ENCODE assay signal across 8 cellular contexts in genomic region chr2:108597105-108597744, GRCh38.
A peak's percentile ranks its signal among the peaks of the same experiment; 100 is the strongest.
DNase-seq lines count a peak whose midpoint lies in the region; ATAC-seq, FAIRE-seq and TF ChIP-seq lines count a peak whose summit lies in the region.
"Not testable (repeated sequence)": the region's sequence is repeated elsewhere in the genome, so short reads cannot be mapped to it uniquely, and the experiment has no call there.

No MANE protein-coding gene starts in this region.

- POLR2A ChIA-PET in H1 (lab: Charles Lee; ENCODE audit: partially characterized antibody) = not testable (repeated sequence)

- H3K4me3 Mint-ChIP-seq in activated T-cell treated with anti-CD3 and anti-CD28 coated beads, Interleukin-2, amount 50 U/mL, for 72 hours; neural progenitor cell: not testable (repeated sequence)

- H3K79me1 ChIP-seq in H1 (ENCODE audit: low read depth, low read length) = not testable (repeated sequence)

- not testable (repeated sequence) for FAIRE-seq in H1 (lab: Jason Lieb, UNC)

- H2AFZ ChIP-seq in H1 (ENCODE audit: low read length); neural progenitor cell (replicated peaks): not testable (repeated sequence)

- H2AK5ac ChIP-seq in H1 (ENCODE audit: low read depth, low read length) = not testable (repeated sequence)

- peaks cover 46% of the 10 kb centered on the region for H3K4me1 Mint-ChIP-seq in activated T-cell treated with anti-CD3 and anti-CD28 coated beads, Interleukin-2, amount 50 U/mL, for 72 hours (ENCODE audit: low read depth)
- H3K4me1 Mint-ChIP-seq in neural progenitor cell = peaks cover 28% of the 10 kb centered on the region

- in situ Hi-C loops in Caki2 (cut with HindIII; ENCODE audit: low pct_unique_long_range_greater_than_20kb, low sequenced_read_pairs) = not testable (repeated sequence)

- not testable (repeated sequence) for H4K5ac ChIP-seq in H1 (ENCODE audit: insufficient read length, low read depth, low read length)

- not testable (repeated sequence) for H4K91ac ChIP-seq in H1 (replicated peaks; ENCODE audit: insufficient read length, low read length)

- not testable (repeated sequence) for H2BK12ac ChIP-seq in H1 (ENCODE audit: low read depth, low read length)

- H3K23ac ChIP-seq in H1 (ENCODE audit: insufficient read length) = not testable (repeated sequence)

- H3K9me3 ChIP-seq in RWPE2 (ENCODE audit: severe bottlenecking); H1 (ENCODE audit: insufficient read depth in 2 of 2, low read depth in 1 of 2, low read length in 1 of 2); heart right ventricle; neural progenitor cell (ENCODE audit: low read depth); uterus: not testable (repeated sequence)

- H3K4ac ChIP-seq in H1 (replicated peaks; ENCODE audit: insufficient read length, low read depth, low read length) = not testable (repeated sequence)

- H3K36me3 ChIP-seq in RWPE2 (ENCODE audit: low read depth); H1 (ENCODE audit: control insufficient read depth in 2 of 4, insufficient read depth in 4 of 4, low read length in 3 of 4); heart right ventricle; neural progenitor cell; uterus: not testable (repeated sequence)

- not testable (repeated sequence) for H3K14ac ChIP-seq in H1 (ENCODE audit: insufficient read length)

- H2BK5ac ChIP-seq in H1 (ENCODE audit: low read depth, low read length) = not testable (repeated sequence)

- not testable (repeated sequence) for TF ChIP-seq EP300 in H1 (IDR thresholded peaks at IDR 0.05; ENCODE audit: borderline replicate concordance in 1 of 2, low read depth in 2 of 2, low read length in 2 of 2)

- WGBS in H1 (ENCODE audit: extremely low coverage in 1 of 2, insufficient coverage in 1 of 2, insufficient read length in 1 of 2, insufficient replicate concordance in 2 of 2, low coverage in 1 of 2, low lambda C conversion rate in 2 of 2, missing lambda C conversion rate in 1 of 2), 2 experiments = 81% methylated on average over 7 of the region's 7 CpGs; no CpG with 5 or more reads in 1 of the 2 experiments
- 53 to 54% methylated on average over 7 of the region's 7 CpGs for WGBS in heart right ventricle, 2 donors

- TF ChIP-seq CTCF in RWPE2 (IDR thresholded peaks at IDR 0.05; ENCODE audit: poor library complexity, severe bottlenecking) (peak; percentile 39), heart right ventricle (IDR thresholded peaks at IDR 0.05) (peak in 6 of 9 donors; percentile 30 to 54 (median 36)), neural progenitor cell (IDR thresholded peaks at IDR 0.05) (peak; percentile 4), uterus (IDR thresholded peaks at IDR 0.05) (peak; percentile 13 to 37 (median 19))
- TF ChIP-seq CTCF in H1 (IDR thresholded peaks at IDR 0.05; ENCODE audit: control extremely low read depth in 1 of 3, insufficient read depth in 1 of 3, low read depth in 1 of 3, low read length in 3 of 3) = not testable (repeated sequence)

- not testable (repeated sequence) for H3K18ac ChIP-seq in H1 (ENCODE audit: extremely low read depth, low read length)

- not testable (repeated sequence) for H3K23me2 ChIP-seq in H1 (ENCODE audit: low read depth, low read length)

- not testable (repeated sequence) for H3K9me3 Mint-ChIP-seq in activated T-cell treated with anti-CD3 and anti-CD28 coated beads, Interleukin-2, amount 50 U/mL, for 72 hours
- peaks cover 16% of the 10 kb centered on the region for H3K9me3 Mint-ChIP-seq in neural progenitor cell

- intact Hi-C loops in heart right ventricle (cut with DNase I) = loop anchor here in 1 of 10 donors (5.0 kb wide), 1 partner anchor 40 kb away; no protein-coding TSS in a partner anchor
- intact Hi-C loops in uterus (cut with DNase I; ENCODE audit: low total_unique reads) = not testable (repeated sequence)

- H3K27me3 ChIP-seq in RWPE2 (ENCODE audit: insufficient read depth, poor library complexity, severe bottlenecking); H1 (replicated peaks in 1 of 4; ENCODE audit: control insufficient read depth in 3 of 4, extremely low read depth in 1 of 4, insufficient read depth in 3 of 4, low read length in 3 of 4); heart right ventricle; neural progenitor cell; uterus: not testable (repeated sequence)

- not testable (repeated sequence) for H3K56ac ChIP-seq in H1 (replicated peaks; ENCODE audit: insufficient read length, low read depth, low read length)

- CTCF ChIA-PET in H1 (lab: Charles Lee; ENCODE audit: partially characterized antibody) = interaction anchor here (1.2 to 1.6 kb wide), 2 partner anchors 39 to 44 kb away, joined by 3 to 7 read pairs; no protein-coding TSS in a partner anchor

- peaks cover 18% of the 10 kb centered on the region for H3F3A ChIP-seq in neural progenitor cell (ENCODE audit: low read depth)

- H3K27ac ChIP-seq in RWPE2 (ENCODE audit: poor library complexity, severe bottlenecking) = peak overlapping the region; percentile 100
- H3K27ac ChIP-seq in H1 (ENCODE audit: low read depth, low read length); neural progenitor cell: not testable (repeated sequence)
- H3K27ac ChIP-seq in heart right ventricle = peak overlapping the region in 1 of 10 donors; percentile 26
- peak overlapping the region in 1 of 2 donors; percentile 33 for H3K27ac ChIP-seq in uterus

- not testable (repeated sequence) for H2BK20ac ChIP-seq in H1 (ENCODE audit: low read length)

- peak; percentile 52 for DNase-seq in Caki2 (ENCODE audit: low read depth)
- DNase-seq in M059J (ENCODE audit: low read depth) = peak; percentile 62
- not testable (repeated sequence) for DNase-seq in RWPE2 (ENCODE audit: low spot score); activated T-cell treated with anti-CD3 and anti-CD28 coated beads, Interleukin-2, amount 50 U/mL, for 72 hours; H1 (ENCODE audit: low read depth in 1 of 2, low spot score in 2 of 2); heart right ventricle; neural progenitor cell (ENCODE audit: low spot score)
- DNase-seq in uterus = peak in 1 of 2 donors; percentile 47

- not testable (repeated sequence) for H2BK15ac ChIP-seq in H1 (ENCODE audit: low read length)

- H3K4me3 ChIP-seq in RWPE2 (ENCODE audit: severe bottlenecking); H1 (ENCODE audit: extremely low read depth in 1 of 4, insufficient read depth in 2 of 4, low read depth in 3 of 4, low read length in 4 of 4); heart right ventricle; neural progenitor cell; uterus: not testable (repeated sequence)

- H3K9ac ChIP-seq in H1 (replicated peaks in 1 of 4; ENCODE audit: extremely low read depth in 1 of 4, low read depth in 3 of 4, low read length in 3 of 4); neural progenitor cell: not testable (repeated sequence)

- TF ChIP-seq POLR2A in H1 (IDR thresholded peaks at IDR 0.05; ENCODE audit: control extremely low read depth in 1 of 2, low read depth in 2 of 2, low read length in 2 of 2); uterus (IDR thresholded peaks at IDR 0.05): not testable (repeated sequence)

- not testable (repeated sequence) for H4K20me1 ChIP-seq in H1 (replicated peaks in 1 of 2; ENCODE audit: control insufficient read depth in 1 of 2, insufficient read depth in 2 of 2, low read length in 2 of 2); neural progenitor cell (ENCODE audit: low read depth)

- not testable (repeated sequence) for ATAC-seq in RWPE2 (ENCODE audit: low read depth)
- ATAC-seq in activated T-cell treated with anti-CD3 and anti-CD28 coated beads, Interleukin-2, amount 50 U/mL, for 72 hours (replicated peaks in 1 of 2) = peak; percentile 43 to 57
- ATAC-seq in heart right ventricle = peak in 6 of 8 donors; percentile 48 to 61 (median 52)

- peak; percentile 15 to 24; a peak in 1 of 4 replicates for TF ChIP-seq RAD21 in H1 (IDR thresholded peaks at IDR 0.05 in 1 of 2, conservative IDR thresholded peaks at IDR 0.05 in 1 of 2; ENCODE audit: low read depth in 2 of 2, low read length in 2 of 2)

- not testable (repeated sequence) for H3K4me2 ChIP-seq in H1 (ENCODE audit: insufficient read depth in 1 of 2, low read depth in 2 of 2, low read length in 2 of 2); neural progenitor cell

- not testable (repeated sequence) for H3K36me3 Mint-ChIP-seq in activated T-cell treated with anti-CD3 and anti-CD28 coated beads, Interleukin-2, amount 50 U/mL, for 72 hours (ENCODE audit: insufficient read depth in 2 of 2); neural progenitor cell

- H3K27me3 Mint-ChIP-seq in activated T-cell treated with anti-CD3 and anti-CD28 coated beads, Interleukin-2, amount 50 U/mL, for 72 hours (ENCODE audit: low read depth); neural progenitor cell (ENCODE audit: insufficient read depth, low read depth): not testable (repeated sequence)

- H3K4me1 ChIP-seq in RWPE2 (ENCODE audit: insufficient read depth, poor library complexity, severe bottlenecking) (peaks cover 43% of the 10 kb centered on the region), heart right ventricle (peaks cover 16 to 65% (median 37%) of the 10 kb centered on the region in 9 donors), neural progenitor cell (peaks cover 35% of the 10 kb centered on the region), uterus (peaks cover 0 to 12% of the 10 kb centered on the region in 2 donors)
- H3K4me1 ChIP-seq in H1 (replicated peaks in 1 of 4; ENCODE audit: control insufficient read depth in 3 of 4, insufficient read depth in 4 of 4, low read length in 3 of 4) = not testable (repeated sequence)

- H3K27ac Mint-ChIP-seq in activated T-cell treated with anti-CD3 and anti-CD28 coated beads, Interleukin-2, amount 50 U/mL, for 72 hours; neural progenitor cell: not testable (repeated sequence)

- H3K79me2 ChIP-seq in H1 (ENCODE audit: control insufficient read depth in 1 of 2, insufficient read depth in 2 of 2, low read length in 2 of 2) = peaks cover 0 to 11% of the 10 kb centered on the region in 2 experiments; a peak in 1 of 4 replicates
- peaks cover 24% of the 10 kb centered on the region for H3K79me2 ChIP-seq in neural progenitor cell (ENCODE audit: low read depth)

- H2BK120ac ChIP-seq in H1 (replicated peaks; ENCODE audit: low read depth, low read length) = not testable (repeated sequence)

- H4K8ac ChIP-seq in H1 (ENCODE audit: extremely low read depth, insufficient read depth, low read length) = not testable (repeated sequence)
